Comparison of ENCODE assay signal across 15 cellular contexts in genomic region chr12:19183121-19183838, GRCh38. TPM values are rescaled to one million over a fixed set of nuclear protein-coding genes. Genes with fewer than 3 reads are reported as not detected.
DNase-seq lines count a peak whose midpoint lies in the region; ATAC-seq and TF ChIP-seq lines count a peak whose summit lies in the region.
"Had no signal": no experiment of that assay in that cellular context is flagged by ENCODE, and none has a peak within 500 bp of the region (broad histone marks: within the 10 kb centered on the region; RNA-seq: fewer than 3 reads in every experiment).

No MANE protein-coding gene starts in this region.

- H3K4me3 ChIP-seq in BJ (ENCODE audit: low read depth, low read length) (no peak overlapping the region), Loucy (ENCODE audit: low read length, poor library complexity, severe bottlenecking) (no peak overlapping the region), mesenchymal stem cell (ENCODE audit: insufficient read depth in 1 of 2, low read depth in 1 of 2, low read length in 2 of 2) (no peak overlapping the region)
- H3K4me3 ChIP-seq: breast epithelium, MG63, SJSA1 had no signal

- H4K8ac ChIP-seq in mesenchymal stem cell (ENCODE audit: low read length), result no peak overlapping the region

- H3K27me3 ChIP-seq in BJ (ENCODE audit: control insufficient read depth, insufficient read depth, low read length) (no peaks in the 10 kb centered on the region), Loucy (ENCODE audit: insufficient read depth, low read length, poor library complexity, severe bottlenecking) (no peaks in the 10 kb centered on the region), mesenchymal stem cell (ENCODE audit: control insufficient read depth in 1 of 2, insufficient read depth in 1 of 2, low read length in 2 of 2) (no peaks in the 10 kb centered on the region)
- H3K27me3 ChIP-seq: breast epithelium, MG63, SJSA1 had no signal

- WGBS in mesenchymal stem cell, result 93% methylated on average over 5 of the region's 5 CpGs

- H2BK12ac ChIP-seq in mesenchymal stem cell (ENCODE audit: low read length in 2 of 2), result no peak overlapping the region

- H3K79me2 ChIP-seq in Loucy (ENCODE audit: insufficient read depth, low read length), result no peaks in the 10 kb centered on the region

- no peaks in the 10 kb centered on the region for H4K20me1 ChIP-seq in Loucy (ENCODE audit: insufficient read depth, low read length, poor library complexity, severe bottlenecking)

- H3K79me1 ChIP-seq in mesenchymal stem cell (replicated peaks; ENCODE audit: low read length, poor library complexity, severe bottlenecking), result peaks cover 12% of the 10 kb centered on the region

- no peak overlapping the region for H3K27ac ChIP-seq in mesenchymal stem cell (ENCODE audit: low read length, poor library complexity, severe bottlenecking)
- H3K27ac ChIP-seq: breast epithelium, SJSA1 had no signal

- no peak overlapping the region for H3K9ac ChIP-seq in Loucy (ENCODE audit: low read depth, low read length, poor library complexity, severe bottlenecking)
- peak overlapping the region; percentile 33 for H3K9ac ChIP-seq in mesenchymal stem cell (ENCODE audit: low read length)

- no peak for DNase-seq in BJ (ENCODE audit: low read depth)
- peak; percentile 26 for DNase-seq in dermis blood vessel endothelial cell
- DNase-seq in mesenchymal stem cell, result peak; percentile 47
- DNase-seq in CD1c-positive myeloid dendritic cell (ENCODE audit: extremely low spot score), result no peak
- no peak for DNase-seq in SHP77 treated with DMSO at 0.1 percent for 48 hours (lab: John Stamatoyannopoulos, UW)
- DNase-seq: activated CD4-positive, CD25-positive, alpha-beta regulatory T cell treated with anti-CD3 and anti-CD28 coated beads, Interleukin-2, amount 50 U/mL, for 72 hours; activated T-cell treated with anti-CD3 and anti-CD28 coated beads, Interleukin-2, amount 50 U/mL, for 48 hours; erythroblast; MG63; NCI-H446 treated with DMSO at 0.1 percent for 48 hours had no signal

- H2BK5ac ChIP-seq in mesenchymal stem cell (ENCODE audit: low read depth, low read length, poor library complexity, severe bottlenecking), result no peak overlapping the region

- H3K9me3 ChIP-seq in Loucy (ENCODE audit: insufficient read depth, low read depth, low read length) (no peaks in the 10 kb centered on the region), mesenchymal stem cell (ENCODE audit: control insufficient read depth, low read length) (no peaks in the 10 kb centered on the region)
- H3K9me3 ChIP-seq: breast epithelium, MG63, SJSA1 had no signal

- no peak overlapping the region for H3K23ac ChIP-seq in mesenchymal stem cell (ENCODE audit: low read length in 2 of 2)

- H3K4me2 ChIP-seq in Loucy (ENCODE audit: low read depth, low read length, poor library complexity, severe bottlenecking) (no peak overlapping the region), mesenchymal stem cell (ENCODE audit: low read length, poor library complexity, severe bottlenecking) (no peak overlapping the region)

- H3K18ac ChIP-seq in mesenchymal stem cell (ENCODE audit: low read depth in 1 of 2, low read length in 2 of 2), result no peak overlapping the region

- H4K91ac ChIP-seq in mesenchymal stem cell (ENCODE audit: low read length), result no peak overlapping the region

- H3F3A ChIP-seq in Loucy (ENCODE audit: low read depth), result no peaks in the 10 kb centered on the region

- no peak overlapping the region for H2AFZ ChIP-seq in Loucy (ENCODE audit: low read length)
- H2AFZ ChIP-seq in mesenchymal stem cell (ENCODE audit: low read depth, low read length), result no peak overlapping the region

- no peaks in the 10 kb centered on the region for H3K36me3 ChIP-seq in BJ (ENCODE audit: control insufficient read depth, insufficient read depth, low read length)
- H3K36me3 ChIP-seq in Loucy (ENCODE audit: insufficient read depth, low read length), result no peaks in the 10 kb centered on the region
- peaks cover 0 to 3% of the 10 kb centered on the region in 2 experiments for H3K36me3 ChIP-seq in mesenchymal stem cell (ENCODE audit: control insufficient read depth in 1 of 2, insufficient read depth in 2 of 2, low read depth in 1 of 2, low read length in 2 of 2)
- H3K36me3 ChIP-seq: breast epithelium, MG63, SJSA1 had no signal

- no peak overlapping the region for H2AK5ac ChIP-seq in mesenchymal stem cell (ENCODE audit: low read length, severe bottlenecking)

- no peak for ATAC-seq in HG03565 (IDR thresholded peaks at IDR 0.05; ENCODE audit: unreplicated experiment)
- no peak for ATAC-seq in GM21528 (IDR thresholded peaks at IDR 0.05; ENCODE audit: low FRiP score, unreplicated experiment)

- TF ChIP-seq CTCF in BJ (IDR thresholded peaks at IDR 0.05; ENCODE audit: insufficient read depth, low read depth, low read length), result peak; percentile 31
- peak; percentile 25; the same call in 1 of the 2 replicates for TF ChIP-seq CTCF in Loucy (conservative IDR thresholded peaks at IDR 0.05; ENCODE audit: low read length)

- H3K4me1 ChIP-seq in Loucy (ENCODE audit: insufficient read depth, low read length, poor library complexity, severe bottlenecking) (no peaks in the 10 kb centered on the region), mesenchymal stem cell (ENCODE audit: control insufficient read depth, insufficient read depth, low read depth, low read length) (no peaks in the 10 kb centered on the region)
- H3K4me1 ChIP-seq: breast epithelium had no signal

- POLR2A ChIA-PET in BJ (lab: Charles Lee), result no interaction called here

- H2BK15ac ChIP-seq in mesenchymal stem cell (ENCODE audit: low read depth, poor library complexity, severe bottlenecking), result no peak overlapping the region

- CTCF ChIA-PET in BJ (lab: Yijun Ruan, JAX), result interaction anchor here (0.6 to 1.4 kb wide), 10 partner anchors 10 to 753 kb away, joined by 3 to 5 read pairs (median 3); no protein-coding TSS in a partner anchor

- H3K9me2 ChIP-seq in Loucy (replicated peaks; ENCODE audit: low read depth, low read length), result no peaks in the 10 kb centered on the region

- H3K4ac ChIP-seq in mesenchymal stem cell (ENCODE audit: low read depth in 1 of 2, low read length in 2 of 2), result no peak overlapping the region

- H2BK120ac ChIP-seq in mesenchymal stem cell (ENCODE audit: low read depth, low read length), result no peak overlapping the region

- H3K14ac ChIP-seq in mesenchymal stem cell (ENCODE audit: low read length in 2 of 2), result no peak overlapping the region

RNA-seq across cellular contexts. Expression of gene PLEKHA5, which starts 53.7 kb away (rescaled TPM):
- 5.8 and 9.4 TPM in 2 replicates for polyA plus RNA-seq in BJ (2011; rRNA removed)
- polyA minus RNA-seq in BJ (2011; rRNA and poly(A)+ RNA removed), result 8.9 and 13.2 TPM in 2 replicates
- 12.8 and 13.8 TPM in 2 replicates for total RNA-seq in dermis blood vessel endothelial cell
- 31.9 TPM for polyA plus RNA-seq in mesenchymal stem cell (2013, experiment 1 of 2)
- polyA plus RNA-seq in mesenchymal stem cell (2013, experiment 2 of 2), result 31.0 TPM

Comparison
In these comparisons a context has a peak if more than half of its experiments do, and no peak if none do; other contexts are left out.
1. DNase-seq: peak in dermis blood vessel endothelial cell (single experiment) and mesenchymal stem cell (single experiment); none in BJ (single experiment), CD1c-positive myeloid dendritic cell (single experiment) and SHP77 treated with DMSO at 0.1 percent for 48 hours (single experiment).